Comparison of ENCODE assay signal across 14 cellular contexts in the genomic region with DNA sequence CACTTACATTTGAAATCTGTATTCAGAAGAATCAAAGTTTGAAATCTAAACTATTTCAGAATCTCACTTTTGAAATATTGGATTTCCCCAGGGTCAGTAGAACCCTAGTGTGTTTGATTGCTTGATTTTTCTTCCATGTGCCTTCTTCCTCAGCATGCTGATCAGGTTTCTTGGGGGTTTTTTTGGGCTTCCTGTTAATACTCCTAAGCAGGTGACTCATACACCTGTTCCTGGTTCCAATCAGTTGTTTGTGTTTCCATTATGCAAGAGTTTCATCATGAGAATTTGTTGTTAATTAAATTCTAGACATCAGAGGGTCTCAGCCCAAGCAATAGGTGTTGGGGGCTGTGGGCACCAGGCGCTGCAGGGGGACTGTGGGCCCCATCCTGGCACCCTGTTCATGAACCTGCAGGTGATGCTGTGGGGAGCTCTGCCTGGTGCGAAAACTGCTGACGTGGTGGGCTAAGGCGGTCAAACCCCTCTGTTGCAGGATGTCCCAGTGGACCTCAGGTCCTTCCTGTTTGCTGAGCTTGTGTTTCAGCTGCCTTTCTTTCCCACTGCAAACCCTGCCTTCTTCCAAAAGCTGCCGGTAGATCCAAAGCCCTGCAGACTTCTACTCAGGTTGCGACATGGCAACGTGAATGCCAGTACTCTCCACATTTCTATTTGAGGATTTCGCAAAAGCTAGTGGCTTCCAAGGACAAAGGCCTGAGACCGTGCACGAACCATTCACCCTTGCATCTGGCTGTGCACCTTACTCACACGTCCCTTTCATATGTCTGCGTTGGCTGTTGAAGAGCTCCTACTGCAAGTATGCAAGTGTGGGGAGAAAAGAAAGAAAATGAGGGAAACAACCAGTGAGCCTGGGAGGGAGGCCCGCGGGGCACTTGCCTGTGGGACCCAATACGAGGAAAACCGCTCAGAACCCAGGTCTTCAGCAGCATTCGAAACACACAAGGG. TPM values are rescaled to one million over a fixed set of nuclear protein-coding genes. Genes with fewer than 3 reads are reported as not detected.
A peak's percentile ranks its signal among the peaks of the same experiment; 100 is the strongest.
DNase-seq lines count a peak whose midpoint lies in the region; ATAC-seq and TF ChIP-seq lines count a peak whose summit lies in the region.
"Had no signal": no experiment of that assay in that cellular context is flagged by ENCODE, and none has a peak within 500 bp of the region (broad histone marks: within the 10 kb centered on the region; RNA-seq: fewer than 3 reads in every experiment).

No MANE protein-coding gene starts in this region.

- no peak overlapping the region for H3K9ac ChIP-seq in GM23248

- H3K27me3 ChIP-seq in suprapubic skin (no peaks in the 10 kb centered on the region), GM23248 (replicated peaks; ENCODE audit: insufficient read depth) (no peaks in the 10 kb centered on the region), MG63 (no peaks in the 10 kb centered on the region)
- H3K27me3 ChIP-seq: thyroid gland had no signal

- POLR2A ChIA-PET in activated CD4-positive, alpha-beta T cell treated with anti-CD3 and anti-CD28 coated beads, Interleukin-2, amount 10 ng/mL, durations not matched to agents 7 days and 5 days (lab: Charles Lee): no interaction called here

- H3K4me1 ChIP-seq in suprapubic skin (peaks cover 39% of the 10 kb centered on the region), GM23248 (ENCODE audit: insufficient read depth) (no peaks in the 10 kb centered on the region)
- H3K4me1 ChIP-seq: thyroid gland had no signal

- no peak overlapping the region for H3K4me2 ChIP-seq in GM23248 (ENCODE audit: unreplicated experiment)

- H3K36me3 ChIP-seq in suprapubic skin (no peaks in the 10 kb centered on the region), GM23248 (ENCODE audit: low read depth) (no peaks in the 10 kb centered on the region), MG63 (no peaks in the 10 kb centered on the region)
- H3K36me3 ChIP-seq: thyroid gland had no signal

- peak overlapping the region; percentile 11 for H3K27ac Mint-ChIP-seq in activated CD4-positive, alpha-beta T cell treated with anti-CD3 and anti-CD28 coated beads, Interleukin-2, amount 10 ng/mL, durations not matched to agents 7 days and 5 days
- H3K27ac Mint-ChIP-seq: mesothelial cell of epicardium had no signal

- peaks cover 38% of the 10 kb centered on the region for H3K4me1 Mint-ChIP-seq in activated CD4-positive, alpha-beta T cell treated with anti-CD3 and anti-CD28 coated beads, Interleukin-2, amount 10 ng/mL, durations not matched to agents 7 days and 5 days

- H3K9me2 ChIP-seq in GM23248 (ENCODE audit: insufficient read depth): no peaks in the 10 kb centered on the region

- no peak for TF ChIP-seq CTCF in suprapubic skin (IDR thresholded peaks at IDR 0.05)

- DNase-seq in activated CD4-positive, alpha-beta T cell treated with anti-CD3 and anti-CD28 coated beads, Interleukin-2, amount 10 ng/mL, durations not matched to agents 7 days and 5 days: no peak
- DNase-seq in activated CD4-positive, alpha-beta T cell treated with anti-CD3 and anti-CD28 coated beads, Interleukin-2, amount 50 U/mL, for 1 hour: no peak
- DNase-seq in RPMI8226: peak; percentile 90
- no peak for DNase-seq in suprapubic skin (ENCODE audit: low spot score in 2 of 2)
- DNase-seq in GM23248: no peak
- no peak for DNase-seq in MG63
- DNase-seq: anterior cingulate cortex; effector CD4-positive, alpha-beta T cell; hippocampal formation; NCI-H524 treated with DMSO at 0.1 percent for 48 hours; thyroid gland had no signal

- no peaks in the 10 kb centered on the region for H3K27me3 Mint-ChIP-seq in activated CD4-positive, alpha-beta T cell treated with anti-CD3 and anti-CD28 coated beads, Interleukin-2, amount 10 ng/mL, durations not matched to agents 7 days and 5 days

- H3K36me3 Mint-ChIP-seq in activated CD4-positive, alpha-beta T cell treated with anti-CD3 and anti-CD28 coated beads, Interleukin-2, amount 10 ng/mL, durations not matched to agents 7 days and 5 days (ENCODE audit: low read depth): no peaks in the 10 kb centered on the region
- H3K36me3 Mint-ChIP-seq: mesothelial cell of epicardium had no signal

- H3K4me3 ChIP-seq in suprapubic skin (no peak overlapping the region), GM23248 (no peak overlapping the region), MG63 (no peak overlapping the region)
- H3K4me3 ChIP-seq: thyroid gland had no signal

- in situ Hi-C loops in GM23248 (cut with MboI): no loop called here

- H3K4me3 Mint-ChIP-seq in activated CD4-positive, alpha-beta T cell treated with anti-CD3 and anti-CD28 coated beads, Interleukin-2, amount 10 ng/mL, durations not matched to agents 7 days and 5 days: no peak overlapping the region
- H3K4me3 Mint-ChIP-seq: mesothelial cell of epicardium had no signal

- H3F3A ChIP-seq in GM23248 (ENCODE audit: insufficient read depth): no peaks in the 10 kb centered on the region

- 76% methylated on average over 17 of the region's 17 CpGs for WGBS in suprapubic skin
- 83 to 86% methylated on average over 17 of the region's 17 CpGs for WGBS in GM23248 (ENCODE audit: low coverage in 1 of 2, low lambda C conversion rate in 2 of 2, missing lambda C conversion rate in 2 of 2), 2 experiments

- no peak for TF ChIP-seq EP300 in suprapubic skin (IDR thresholded peaks at IDR 0.05)

- no peaks in the 10 kb centered on the region for H3K9me3 Mint-ChIP-seq in activated CD4-positive, alpha-beta T cell treated with anti-CD3 and anti-CD28 coated beads, Interleukin-2, amount 10 ng/mL, durations not matched to agents 7 days and 5 days
- H3K9me3 Mint-ChIP-seq: mesothelial cell of epicardium had no signal

- H4K20me1 ChIP-seq in GM23248 (ENCODE audit: insufficient read depth): no peaks in the 10 kb centered on the region

- H3K9me3 ChIP-seq in suprapubic skin (no peaks in the 10 kb centered on the region), GM23248 (ENCODE audit: low read depth) (no peaks in the 10 kb centered on the region), MG63 (no peaks in the 10 kb centered on the region)
- H3K9me3 ChIP-seq: thyroid gland had no signal

- H3K27ac ChIP-seq in suprapubic skin: peak overlapping the region; percentile 75
- no peak overlapping the region for H3K27ac ChIP-seq in GM23248
- H3K27ac ChIP-seq: thyroid gland had no signal

- CTCF ChIA-PET in activated CD4-positive, alpha-beta T cell treated with anti-CD3 and anti-CD28 coated beads, Interleukin-2, amount 10 ng/mL, durations not matched to agents 7 days and 5 days (lab: Charles Lee): interaction anchor here (0.6 to 1.3 kb wide), 3 partner anchors 10 to 295 kb away, joined by 3 read pairs; no protein-coding TSS in a partner anchor

- H3K79me2 ChIP-seq in GM23248 (ENCODE audit: insufficient read depth): no peaks in the 10 kb centered on the region

- TF ChIP-seq POLR2A in suprapubic skin (IDR thresholded peaks at IDR 0.05): no peak

- H2AFZ ChIP-seq in GM23248: no peak overlapping the region

- ATAC-seq in esophagus mucosa (peak; percentile 11), GM18517 (IDR thresholded peaks at IDR 0.05; ENCODE audit: unreplicated experiment) (no peak)

RNA-seq across cellular contexts. Expression of a gene that starts 6.4 kb away (rescaled TPM):
- total RNA-seq in activated CD4-positive, alpha-beta T cell treated with anti-CD3 and anti-CD28 coated beads, Interleukin-2, amount 10 ng/mL, durations not matched to agents 7 days and 5 days: 10 to 100 TPM; 25.3 to 28.5 TPM
- total RNA-seq in esophagus mucosa (30.8 TPM), suprapubic skin (10 to 100 TPM; 22.5 to 34.6 (median 28.4) TPM)
- 22.3 and 25.2 TPM in 2 replicates for total RNA-seq in GM23248 (2014; rRNA removed; shearing (Covaris generic))
- 17.6 and 18.0 TPM in 2 replicates for polyA plus RNA-seq in GM23248 (2016; fragmentation: Nextera tagmentation; extraction: Ambion mirVana)
- 72.4 and 109 TPM in 2 replicates for total RNA-seq in MG63 (2014; rRNA removed; shearing (Covaris generic); ENCODE audit: low replicate concordance)

RNA-seq across cellular contexts. Expression of a gene that starts 6.9 kb away (rescaled TPM):
- 10 to 100 TPM; 44.4 to 48.7 TPM for total RNA-seq in activated CD4-positive, alpha-beta T cell treated with anti-CD3 and anti-CD28 coated beads, Interleukin-2, amount 10 ng/mL, durations not matched to agents 7 days and 5 days
- 2,371 TPM for total RNA-seq in esophagus mucosa
- total RNA-seq in suprapubic skin: 10 to 100 TPM; 17.5 to 39.9 (median 27.9) TPM
- total RNA-seq in GM23248 (2014; rRNA removed; shearing (Covaris generic)): 6.7 and 7.8 TPM in 2 replicates
- 95.0 and 97.5 TPM in 2 replicates for polyA plus RNA-seq in GM23248 (2016; fragmentation: Nextera tagmentation; extraction: Ambion mirVana)
- 5.5 and 11.1 TPM in 2 replicates for total RNA-seq in MG63 (2014; rRNA removed; shearing (Covaris generic); ENCODE audit: low replicate concordance)

Comparison
In these comparisons a context has a peak if more than half of its experiments do, and no peak if none do; other contexts are left out.
1. RNA of a gene that starts 6.9 kb away (total RNA-seq): 2,371 TPM in esophagus mucosa (single experiment); 44.4 to 48.7 TPM in activated CD4-positive, alpha-beta T cell treated with anti-CD3 and anti-CD28 coated beads, Interleukin-2, amount 10 ng/mL, durations not matched to agents 7 days and 5 days, 17.5 to 39.9 TPM in suprapubic skin, 6.7 to 7.8 TPM in GM23248 and 5.5 to 11.1 TPM in MG63; every median in the first group is over 10 times any median in the second.